1 cellular context compared by ENCODE assay signal in the genomic region with DNA sequence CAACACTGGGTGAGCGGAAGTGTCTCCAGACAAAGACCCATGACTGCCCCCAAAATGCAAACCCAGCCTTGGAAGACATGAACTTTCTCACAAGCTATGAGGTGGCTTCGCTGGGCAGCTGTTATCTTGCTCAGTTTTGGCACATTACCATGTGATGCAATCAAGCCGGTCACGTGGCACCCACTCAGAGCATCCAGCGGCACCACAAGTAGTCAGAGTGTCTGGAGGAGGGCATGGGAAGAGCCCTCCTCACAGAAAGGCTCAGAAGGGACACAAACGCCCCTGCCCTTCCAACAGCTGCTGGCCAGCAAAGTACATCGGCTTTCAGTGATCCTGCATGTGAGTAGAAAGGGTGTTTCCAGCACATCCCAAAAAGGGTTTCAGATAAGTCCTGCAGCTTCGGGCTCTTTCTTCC.
TF ChIP-seq lines count a peak whose summit lies in the region.

No MANE protein-coding gene starts in this region.

TF ChIP-seq in K562, 482 proteins besides CTCF, POLR2A, EP300 and RAD21 (continued from another document and continues in another):
- TF ChIP-seq ZBTB17 (CRISPR knock-in tag; IDR thresholded peaks at IDR 0.05): peak; percentile 43; the same call in 1 of the 2 replicates
- no peak for TF ChIP-seq ARID2 (IDR thresholded peaks at IDR 0.05)
- TF ChIP-seq HDAC3 (IDR thresholded peaks at IDR 0.05; ENCODE audit: borderline replicate concordance, partially characterized antibody): no peak
- TF ChIP-seq, protein P1, sequence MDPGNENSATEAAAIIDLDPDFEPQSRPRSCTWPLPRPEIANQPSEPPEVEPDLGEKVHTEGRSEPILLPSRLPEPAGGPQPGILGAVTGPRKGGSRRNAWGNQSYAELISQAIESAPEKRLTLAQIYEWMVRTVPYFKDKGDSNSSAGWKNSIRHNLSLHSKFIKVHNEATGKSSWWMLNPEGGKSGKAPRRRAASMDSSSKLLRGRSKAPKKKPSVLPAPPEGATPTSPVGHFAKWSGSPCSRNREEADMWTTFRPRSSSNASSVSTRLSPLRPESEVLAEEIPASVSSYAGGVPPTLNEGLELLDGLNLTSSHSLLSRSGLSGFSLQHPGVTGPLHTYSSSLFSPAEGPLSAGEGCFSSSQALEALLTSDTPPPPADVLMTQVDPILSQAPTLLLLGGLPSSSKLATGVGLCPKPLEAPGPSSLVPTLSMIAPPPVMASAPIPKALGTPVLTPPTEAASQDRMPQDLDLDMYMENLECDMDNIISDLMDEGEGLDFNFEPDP (CRISPR knock-in tag; IDR thresholded peaks at IDR 0.05): no peak
- TF ChIP-seq EWSR1 (IDR thresholded peaks at IDR 0.05; ENCODE audit: borderline replicate concordance, low read depth, partially characterized antibody): no peak
- TF ChIP-seq CREM (IDR thresholded peaks at IDR 0.05; ENCODE audit: low read depth): 0 out of 2 replicates have a peak, but pooled peaks have one; percentile 31
- TF ChIP-seq HIVEP1 (CRISPR knock-in tag; IDR thresholded peaks at IDR 0.05): 0 out of 2 replicates have a peak, but pooled peaks have one; percentile 7
- TF ChIP-seq ZFX (CRISPR knock-in tag; IDR thresholded peaks at IDR 0.05): no peak
- TF ChIP-seq, protein P2, sequence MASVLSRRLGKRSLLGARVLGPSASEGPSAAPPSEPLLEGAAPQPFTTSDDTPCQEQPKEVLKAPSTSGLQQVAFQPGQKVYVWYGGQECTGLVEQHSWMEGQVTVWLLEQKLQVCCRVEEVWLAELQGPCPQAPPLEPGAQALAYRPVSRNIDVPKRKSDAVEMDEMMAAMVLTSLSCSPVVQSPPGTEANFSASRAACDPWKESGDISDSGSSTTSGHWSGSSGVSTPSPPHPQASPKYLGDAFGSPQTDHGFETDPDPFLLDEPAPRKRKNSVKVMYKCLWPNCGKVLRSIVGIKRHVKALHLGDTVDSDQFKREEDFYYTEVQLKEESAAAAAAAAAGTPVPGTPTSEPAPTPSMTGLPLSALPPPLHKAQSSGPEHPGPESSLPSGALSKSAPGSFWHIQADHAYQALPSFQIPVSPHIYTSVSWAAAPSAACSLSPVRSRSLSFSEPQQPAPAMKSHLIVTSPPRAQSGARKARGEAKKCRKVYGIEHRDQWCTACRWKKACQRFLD (CRISPR knock-in tag; IDR thresholded peaks at IDR 0.05): peak; percentile 80
- no peak for TF ChIP-seq ESRRB (CRISPR knock-in tag; IDR thresholded peaks at IDR 0.05; ENCODE audit: borderline replicate concordance)
- TF ChIP-seq RBFOX2 (IDR thresholded peaks at IDR 0.05; ENCODE audit: low read depth, low read length): peak; percentile 51
- TF ChIP-seq MECOM (CRISPR knock-in tag; IDR thresholded peaks at IDR 0.05): peak; percentile 48; the same call in 1 of the 2 replicates
- TF ChIP-seq MEF2D (tag; conservative IDR thresholded peaks at IDR 0.05; ENCODE audit: low read depth): peak; percentile 42; the same call in 1 of the 2 replicates
- TF ChIP-seq ETS2 (tag; IDR thresholded peaks at IDR 0.05; ENCODE audit: borderline replicate concordance, poor library complexity, severe bottlenecking): no peak
- peak; percentile 69 for TF ChIP-seq SMAD4 (CRISPR knock-in tag; conservative IDR thresholded peaks at IDR 0.05)
- TF ChIP-seq BACH1 (tag; IDR thresholded peaks at IDR 0.05): peak; percentile 65; the same call in 1 of the 2 replicates
- no peak for TF ChIP-seq SAFB2 (IDR thresholded peaks at IDR 0.05; ENCODE audit: borderline replicate concordance, low read depth, low read length, severe bottlenecking)
- peak; percentile 29; the same call in 1 of the 2 replicates for TF ChIP-seq ZNF263 (CRISPR knock-in tag; IDR thresholded peaks at IDR 0.05; ENCODE audit: borderline replicate concordance)
- no peak for TF ChIP-seq ZNF133 (CRISPR knock-in tag; IDR thresholded peaks at IDR 0.05)
- peak; percentile 47 for TF ChIP-seq EP400 (IDR thresholded peaks at IDR 0.05)
- TF ChIP-seq, protein P3, sequence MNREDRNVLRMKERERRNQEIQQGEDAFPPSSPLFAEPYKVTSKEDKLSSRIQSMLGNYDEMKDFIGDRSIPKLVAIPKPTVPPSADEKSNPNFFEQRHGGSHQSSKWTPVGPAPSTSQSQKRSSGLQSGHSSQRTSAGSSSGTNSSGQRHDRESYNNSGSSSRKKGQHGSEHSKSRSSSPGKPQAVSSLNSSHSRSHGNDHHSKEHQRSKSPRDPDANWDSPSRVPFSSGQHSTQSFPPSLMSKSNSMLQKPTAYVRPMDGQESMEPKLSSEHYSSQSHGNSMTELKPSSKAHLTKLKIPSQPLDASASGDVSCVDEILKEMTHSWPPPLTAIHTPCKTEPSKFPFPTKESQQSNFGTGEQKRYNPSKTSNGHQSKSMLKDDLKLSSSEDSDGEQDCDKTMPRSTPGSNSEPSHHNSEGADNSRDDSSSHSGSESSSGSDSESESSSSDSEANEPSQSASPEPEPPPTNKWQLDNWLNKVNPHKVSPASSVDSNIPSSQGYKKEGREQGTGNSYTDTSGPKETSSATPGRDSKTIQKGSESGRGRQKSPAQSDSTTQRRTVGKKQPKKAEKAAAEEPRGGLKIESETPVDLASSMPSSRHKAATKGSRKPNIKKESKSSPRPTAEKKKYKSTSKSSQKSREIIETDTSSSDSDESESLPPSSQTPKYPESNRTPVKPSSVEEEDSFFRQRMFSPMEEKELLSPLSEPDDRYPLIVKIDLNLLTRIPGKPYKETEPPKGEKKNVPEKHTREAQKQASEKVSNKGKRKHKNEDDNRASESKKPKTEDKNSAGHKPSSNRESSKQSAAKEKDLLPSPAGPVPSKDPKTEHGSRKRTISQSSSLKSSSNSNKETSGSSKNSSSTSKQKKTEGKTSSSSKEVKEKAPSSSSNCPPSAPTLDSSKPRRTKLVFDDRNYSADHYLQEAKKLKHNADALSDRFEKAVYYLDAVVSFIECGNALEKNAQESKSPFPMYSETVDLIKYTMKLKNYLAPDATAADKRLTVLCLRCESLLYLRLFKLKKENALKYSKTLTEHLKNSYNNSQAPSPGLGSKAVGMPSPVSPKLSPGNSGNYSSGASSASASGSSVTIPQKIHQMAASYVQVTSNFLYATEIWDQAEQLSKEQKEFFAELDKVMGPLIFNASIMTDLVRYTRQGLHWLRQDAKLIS (CRISPR knock-in tag; IDR thresholded peaks at IDR 0.05): 0 out of 2 replicates have a peak, but pooled peaks have one; percentile 63
- TF ChIP-seq, protein P4, sequence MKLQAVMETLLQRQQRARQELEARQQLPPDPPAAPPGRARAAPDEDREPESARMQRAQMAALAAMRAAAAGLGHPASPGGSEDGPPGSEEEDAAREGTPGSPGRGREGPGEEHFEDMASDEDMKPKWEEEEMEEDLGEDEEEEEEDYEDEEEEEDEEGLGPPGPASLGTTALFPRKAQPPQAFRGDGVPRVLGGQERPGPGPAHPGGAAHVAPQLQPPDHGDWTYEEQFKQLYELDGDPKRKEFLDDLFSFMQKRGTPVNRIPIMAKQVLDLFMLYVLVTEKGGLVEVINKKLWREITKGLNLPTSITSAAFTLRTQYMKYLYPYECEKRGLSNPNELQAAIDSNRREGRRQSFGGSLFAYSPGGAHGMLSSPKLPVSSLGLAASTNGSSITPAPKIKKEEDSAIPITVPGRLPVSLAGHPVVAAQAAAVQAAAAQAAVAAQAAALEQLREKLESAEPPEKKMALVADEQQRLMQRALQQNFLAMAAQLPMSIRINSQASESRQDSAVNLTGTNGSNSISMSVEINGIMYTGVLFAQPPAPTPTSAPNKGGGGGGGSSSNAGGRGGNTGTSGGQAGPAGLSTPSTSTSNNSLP (IDR thresholded peaks at IDR 0.05; ENCODE audit: borderline replicate concordance, low read depth, low read length): no peak
- TF ChIP-seq, protein P5, sequence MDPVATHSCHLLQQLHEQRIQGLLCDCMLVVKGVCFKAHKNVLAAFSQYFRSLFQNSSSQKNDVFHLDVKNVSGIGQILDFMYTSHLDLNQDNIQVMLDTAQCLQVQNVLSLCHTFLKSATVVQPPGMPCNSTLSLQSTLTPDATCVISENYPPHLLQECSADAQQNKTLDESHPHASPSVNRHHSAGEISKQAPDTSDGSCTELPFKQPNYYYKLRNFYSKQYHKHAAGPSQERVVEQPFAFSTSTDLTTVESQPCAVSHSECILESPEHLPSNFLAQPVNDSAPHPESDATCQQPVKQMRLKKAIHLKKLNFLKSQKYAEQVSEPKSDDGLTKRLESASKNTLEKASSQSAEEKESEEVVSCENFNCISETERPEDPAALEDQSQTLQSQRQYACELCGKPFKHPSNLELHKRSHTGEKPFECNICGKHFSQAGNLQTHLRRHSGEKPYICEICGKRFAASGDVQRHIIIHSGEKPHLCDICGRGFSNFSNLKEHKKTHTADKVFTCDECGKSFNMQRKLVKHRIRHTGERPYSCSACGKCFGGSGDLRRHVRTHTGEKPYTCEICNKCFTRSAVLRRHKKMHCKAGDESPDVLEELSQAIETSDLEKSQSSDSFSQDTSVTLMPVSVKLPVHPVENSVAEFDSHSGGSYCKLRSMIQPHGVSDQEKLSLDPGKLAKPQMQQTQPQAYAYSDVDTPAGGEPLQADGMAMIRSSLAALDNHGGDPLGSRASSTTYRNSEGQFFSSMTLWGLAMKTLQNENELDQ (CRISPR knock-in tag; IDR thresholded peaks at IDR 0.05; ENCODE audit: borderline replicate concordance): 0 out of 2 replicates have a peak, but pooled peaks have one; percentile 59
- TF ChIP-seq, protein P6, sequence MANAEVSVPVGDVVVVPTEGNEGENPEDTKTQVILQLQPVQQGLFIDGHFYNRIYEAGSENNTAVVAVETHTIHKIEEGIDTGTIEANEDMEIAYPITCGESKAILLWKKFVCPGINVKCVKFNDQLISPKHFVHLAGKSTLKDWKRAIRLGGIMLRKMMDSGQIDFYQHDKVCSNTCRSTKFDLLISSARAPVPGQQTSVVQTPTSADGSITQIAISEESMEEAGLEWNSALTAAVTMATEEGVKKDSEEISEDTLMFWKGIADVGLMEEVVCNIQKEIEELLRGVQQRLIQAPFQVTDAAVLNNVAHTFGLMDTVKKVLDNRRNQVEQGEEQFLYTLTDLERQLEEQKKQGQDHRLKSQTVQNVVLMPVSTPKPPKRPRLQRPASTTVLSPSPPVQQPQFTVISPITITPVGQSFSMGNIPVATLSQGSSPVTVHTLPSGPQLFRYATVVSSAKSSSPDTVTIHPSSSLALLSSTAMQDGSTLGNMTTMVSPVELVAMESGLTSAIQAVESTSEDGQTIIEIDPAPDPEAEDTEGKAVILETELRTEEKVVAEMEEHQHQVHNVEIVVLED (CRISPR knock-in tag; IDR thresholded peaks at IDR 0.05): peak; percentile 46; the same call in 1 of the 2 replicates
- TF ChIP-seq, protein P7, sequence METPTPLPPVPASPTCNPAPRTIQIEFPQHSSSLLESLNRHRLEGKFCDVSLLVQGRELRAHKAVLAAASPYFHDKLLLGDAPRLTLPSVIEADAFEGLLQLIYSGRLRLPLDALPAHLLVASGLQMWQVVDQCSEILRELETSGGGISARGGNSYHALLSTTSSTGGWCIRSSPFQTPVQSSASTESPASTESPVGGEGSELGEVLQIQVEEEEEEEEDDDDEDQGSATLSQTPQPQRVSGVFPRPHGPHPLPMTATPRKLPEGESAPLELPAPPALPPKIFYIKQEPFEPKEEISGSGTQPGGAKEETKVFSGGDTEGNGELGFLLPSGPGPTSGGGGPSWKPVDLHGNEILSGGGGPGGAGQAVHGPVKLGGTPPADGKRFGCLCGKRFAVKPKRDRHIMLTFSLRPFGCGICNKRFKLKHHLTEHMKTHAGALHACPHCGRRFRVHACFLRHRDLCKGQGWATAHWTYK (CRISPR knock-in tag; IDR thresholded peaks at IDR 0.05): peak; percentile 66; the same call in 1 of the 2 replicates
- TF ChIP-seq, protein P8, sequence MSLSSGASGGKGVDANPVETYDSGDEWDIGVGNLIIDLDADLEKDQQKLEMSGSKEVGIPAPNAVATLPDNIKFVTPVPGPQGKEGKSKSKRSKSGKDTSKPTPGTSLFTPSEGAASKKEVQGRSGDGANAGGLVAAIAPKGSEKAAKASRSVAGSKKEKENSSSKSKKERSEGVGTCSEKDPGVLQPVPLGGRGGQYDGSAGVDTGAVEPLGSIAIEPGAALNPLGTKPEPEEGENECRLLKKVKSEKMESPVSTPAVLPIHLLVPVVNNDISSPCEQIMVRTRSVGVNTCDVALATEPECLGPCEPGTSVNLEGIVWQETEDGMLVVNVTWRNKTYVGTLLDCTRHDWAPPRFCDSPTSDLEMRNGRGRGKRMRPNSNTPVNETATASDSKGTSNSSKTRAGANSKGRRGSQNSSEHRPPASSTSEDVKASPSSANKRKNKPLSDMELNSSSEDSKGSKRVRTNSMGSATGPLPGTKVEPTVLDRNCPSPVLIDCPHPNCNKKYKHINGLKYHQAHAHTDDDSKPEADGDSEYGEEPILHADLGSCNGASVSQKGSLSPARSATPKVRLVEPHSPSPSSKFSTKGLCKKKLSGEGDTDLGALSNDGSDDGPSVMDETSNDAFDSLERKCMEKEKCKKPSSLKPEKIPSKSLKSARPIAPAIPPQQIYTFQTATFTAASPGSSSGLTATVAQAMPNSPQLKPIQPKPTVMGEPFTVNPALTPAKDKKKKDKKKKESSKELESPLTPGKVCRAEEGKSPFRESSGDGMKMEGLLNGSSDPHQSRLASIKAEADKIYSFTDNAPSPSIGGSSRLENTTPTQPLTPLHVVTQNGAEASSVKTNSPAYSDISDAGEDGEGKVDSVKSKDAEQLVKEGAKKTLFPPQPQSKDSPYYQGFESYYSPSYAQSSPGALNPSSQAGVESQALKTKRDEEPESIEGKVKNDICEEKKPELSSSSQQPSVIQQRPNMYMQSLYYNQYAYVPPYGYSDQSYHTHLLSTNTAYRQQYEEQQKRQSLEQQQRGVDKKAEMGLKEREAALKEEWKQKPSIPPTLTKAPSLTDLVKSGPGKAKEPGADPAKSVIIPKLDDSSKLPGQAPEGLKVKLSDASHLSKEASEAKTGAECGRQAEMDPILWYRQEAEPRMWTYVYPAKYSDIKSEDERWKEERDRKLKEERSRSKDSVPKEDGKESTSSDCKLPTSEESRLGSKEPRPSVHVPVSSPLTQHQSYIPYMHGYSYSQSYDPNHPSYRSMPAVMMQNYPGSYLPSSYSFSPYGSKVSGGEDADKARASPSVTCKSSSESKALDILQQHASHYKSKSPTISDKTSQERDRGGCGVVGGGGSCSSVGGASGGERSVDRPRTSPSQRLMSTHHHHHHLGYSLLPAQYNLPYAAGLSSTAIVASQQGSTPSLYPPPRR (CRISPR knock-in tag; IDR thresholded peaks at IDR 0.05; ENCODE audit: borderline replicate concordance): 0 out of 2 replicates have a peak, but pooled peaks have one; percentile 20
- TF ChIP-seq, protein P9, sequence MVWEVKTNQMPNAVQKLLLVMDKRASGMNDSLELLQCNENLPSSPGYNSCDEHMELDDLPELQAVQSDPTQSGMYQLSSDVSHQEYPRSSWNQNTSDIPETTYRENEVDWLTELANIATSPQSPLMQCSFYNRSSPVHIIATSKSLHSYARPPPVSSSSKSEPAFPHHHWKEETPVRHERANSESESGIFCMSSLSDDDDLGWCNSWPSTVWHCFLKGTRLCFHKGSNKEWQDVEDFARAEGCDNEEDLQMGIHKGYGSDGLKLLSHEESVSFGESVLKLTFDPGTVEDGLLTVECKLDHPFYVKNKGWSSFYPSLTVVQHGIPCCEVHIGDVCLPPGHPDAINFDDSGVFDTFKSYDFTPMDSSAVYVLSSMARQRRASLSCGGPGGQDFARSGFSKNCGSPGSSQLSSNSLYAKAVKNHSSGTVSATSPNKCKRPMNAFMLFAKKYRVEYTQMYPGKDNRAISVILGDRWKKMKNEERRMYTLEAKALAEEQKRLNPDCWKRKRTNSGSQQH (CRISPR knock-in tag; IDR thresholded peaks at IDR 0.05): no peak
- no peak for TF ChIP-seq CBFA2T3 (IDR thresholded peaks at IDR 0.05)
- TF ChIP-seq SRSF7 (optimal IDR thresholded peaks at IDR 0.05; ENCODE audit: low read depth, low read length): no peak
- peak; percentile 53; the same call in 1 of the 2 replicates for TF ChIP-seq ZNF589 (CRISPR knock-in tag; IDR thresholded peaks at IDR 0.05; ENCODE audit: low read depth)
- TF ChIP-seq NR4A1 (CRISPR knock-in tag; IDR thresholded peaks at IDR 0.05): no peak
- TF ChIP-seq NR4A1 (tag; IDR thresholded peaks at IDR 0.05): peak; percentile 71
- TF ChIP-seq ZNF175 (CRISPR knock-in tag; IDR thresholded peaks at IDR 0.05; ENCODE audit: low read depth): peak; percentile 32; the same call in 1 of the 2 replicates
- TF ChIP-seq ZNF239 (CRISPR knock-in tag; IDR thresholded peaks at IDR 0.05): peak; percentile 77
- TF ChIP-seq KDM5B (IDR thresholded peaks at IDR 0.05; ENCODE audit: insufficient replicate concordance, low read depth, low read length): no peak
- TF ChIP-seq CBFA2T2 (conservative IDR thresholded peaks at IDR 0.05): peak; percentile 62
